ENCODE assay signal across 8 cellular contexts in genomic region chr20:50932016-50932338, GRCh38. TPM values are rescaled to one million over a fixed set of nuclear protein-coding genes. Genes with fewer than 3 reads are reported as not detected.
DNase-seq lines count a peak whose midpoint lies in the region; ATAC-seq and TF ChIP-seq lines count a peak whose summit lies in the region.

No MANE protein-coding gene starts in this region.

- peak overlapping the region; percentile 68 to 91 for H3K4me3 ChIP-seq in tibial artery

- no peaks in the 10 kb centered on the region for H3K27me3 Mint-ChIP-seq in activated naive CD4-positive, alpha-beta T cell treated with anti-CD3 and anti-CD28 coated beads for 36 hours (ENCODE audit: low read depth)
- H3K27me3 Mint-ChIP-seq in activated naive CD8-positive, alpha-beta T cell: no peaks in the 10 kb centered on the region

- no peaks in the 10 kb centered on the region for H3K9me3 Mint-ChIP-seq in activated naive CD4-positive, alpha-beta T cell treated with anti-CD3 and anti-CD28 coated beads for 36 hours
- no peaks in the 10 kb centered on the region for H3K9me3 Mint-ChIP-seq in activated naive CD8-positive, alpha-beta T cell (ENCODE audit: low read depth)

- H3K4me1 Mint-ChIP-seq in activated naive CD4-positive, alpha-beta T cell treated with anti-CD3 and anti-CD28 coated beads for 36 hours (ENCODE audit: low read depth): peaks cover 28% of the 10 kb centered on the region
- peaks cover 41% of the 10 kb centered on the region for H3K4me1 Mint-ChIP-seq in activated naive CD8-positive, alpha-beta T cell (ENCODE audit: low read depth)

- peaks cover 42% of the 10 kb centered on the region for H3K36me3 Mint-ChIP-seq in activated naive CD4-positive, alpha-beta T cell treated with anti-CD3 and anti-CD28 coated beads for 36 hours (ENCODE audit: low read depth)
- peaks cover 12% of the 10 kb centered on the region for H3K36me3 Mint-ChIP-seq in activated naive CD8-positive, alpha-beta T cell

- DNase-seq in activated naive CD4-positive, alpha-beta T cell treated with anti-CD3 and anti-CD28 coated beads for 36 hours: no peak
- no peak for DNase-seq in activated naive CD4-positive, alpha-beta T cell treated with anti-CD3 and anti-CD28 coated beads, Interleukin-2, amount 50 U/mL, for 16 hours
- DNase-seq in tibial artery (no peak), NCI-H2196 (lab: John Stamatoyannopoulos, UW; ENCODE audit: unreplicated experiment) (no peak), RPMI8226 (no peak)

- no peak for ATAC-seq in GM21786 (IDR thresholded peaks at IDR 0.05; ENCODE audit: unreplicated experiment)

- no peaks in the 10 kb centered on the region for H3K9me3 ChIP-seq in tibial artery

- H3K36me3 ChIP-seq in tibial artery: peaks cover 7 to 37% (median 32%) of the 10 kb centered on the region in 3 donors

- peak overlapping the region; percentile 95 for H3K27ac Mint-ChIP-seq in activated naive CD4-positive, alpha-beta T cell treated with anti-CD3 and anti-CD28 coated beads for 36 hours
- H3K27ac Mint-ChIP-seq in activated naive CD8-positive, alpha-beta T cell: peak overlapping the region; percentile 95

- H3K27me3 ChIP-seq in layer of hippocampus (ENCODE audit: control insufficient read depth, insufficient read depth, low read length) (no peaks in the 10 kb centered on the region), tibial artery (no peaks in the 10 kb centered on the region)

- peaks cover 0 to 25% (median 19%) of the 10 kb centered on the region in 4 donors for H3K4me1 ChIP-seq in tibial artery

- intact Hi-C loops in activated naive CD4-positive, alpha-beta T cell treated with anti-CD3 and anti-CD28 coated beads for 36 hours (cut with micrococcal nuclease): loop anchor here (5.0 kb wide), 1 partner anchor 420 kb away; the partner anchor contains the start of gene PTPN1
- intact Hi-C loops in tibial artery (cut with DNase I; ENCODE audit: low total_unique reads): no loop called here

- H3K4me3 Mint-ChIP-seq in activated naive CD4-positive, alpha-beta T cell treated with anti-CD3 and anti-CD28 coated beads for 36 hours: peak overlapping the region; percentile 85
- H3K4me3 Mint-ChIP-seq in activated naive CD8-positive, alpha-beta T cell: peak overlapping the region; percentile 88

- no peak for TF ChIP-seq CTCF in tibial artery (IDR thresholded peaks at IDR 0.05)

- CTCF ChIA-PET in activated naive CD4-positive, alpha-beta T cell treated with anti-CD3 and anti-CD28 coated beads for 36 hours (lab: Charles Lee): interaction anchor here (0.9 to 4.2 kb wide), 7 partner anchors 10 to 118 kb away, joined by 3 to 23 read pairs (median 4); partner anchors contain the start of genes DPM1 and MOCS3

- H3K27ac ChIP-seq in layer of hippocampus (ENCODE audit: low read depth, low read length) (peak overlapping the region; percentile 99), tibial artery (peak overlapping the region; percentile 90 to 99)

RNA-seq across cellular contexts. Expression of gene ADNP, which starts 0.7 kb away (rescaled TPM):
- 10 to 100 TPM; 44.8 to 50.8 TPM for total RNA-seq in activated naive CD4-positive, alpha-beta T cell treated with anti-CD3 and anti-CD28 coated beads for 36 hours

RNA-seq across cellular contexts. Expression of gene DPM1, which starts 26.4 kb away (rescaled TPM):
- 10 to 100 TPM; 64.8 to 66.1 TPM for total RNA-seq in activated naive CD4-positive, alpha-beta T cell treated with anti-CD3 and anti-CD28 coated beads for 36 hours

RNA-seq across cellular contexts. Expression of gene MOCS3, which starts 26.6 kb away (rescaled TPM):
- 1 to 10 TPM; 1.6 to 2.2 TPM for total RNA-seq in activated naive CD4-positive, alpha-beta T cell treated with anti-CD3 and anti-CD28 coated beads for 36 hours
